In genomic region chr16:90077757-90078593, GRCh38 we compare ENCODE assay signal across 9 cellular contexts. TPM values are rescaled to one million over a fixed set of nuclear protein-coding genes. Genes with fewer than 3 reads are reported as not detected.
A peak's percentile ranks its signal among the peaks of the same experiment; 100 is the strongest.
DNase-seq lines count a peak whose midpoint lies in the region; ATAC-seq and TF ChIP-seq lines count a peak whose summit lies in the region.
"Had no signal": no experiment of that assay in that cellular context is flagged by ENCODE, and none has a peak within 500 bp of the region (broad histone marks: within the 10 kb centered on the region; RNA-seq: fewer than 3 reads in every experiment).

No MANE protein-coding gene starts in this region.

- CTCF ChIA-PET in activated CD8-positive, alpha-beta T cell treated with anti-CD3 and anti-CD28 coated beads, Interleukin-2, amount 10 ng/mL, durations not matched to agents 7 days and 5 days (lab: Charles Lee) = no interaction called here

- peak overlapping the region; percentile 62 for H3K27ac Mint-ChIP-seq in activated CD8-positive, alpha-beta T cell treated with anti-CD3 and anti-CD28 coated beads, Interleukin-2, amount 10 ng/mL, durations not matched to agents 7 days and 5 days
- peak overlapping the region; percentile 88 for H3K27ac Mint-ChIP-seq in osteocyte (ENCODE audit: unreplicated experiment)

- POLR2A ChIA-PET in activated CD8-positive, alpha-beta T cell treated with anti-CD3 and anti-CD28 coated beads, Interleukin-2, amount 10 ng/mL, durations not matched to agents 7 days and 5 days (lab: Charles Lee) = no interaction called here

- peak overlapping the region; percentile 75 for H3K4me3 Mint-ChIP-seq in activated CD8-positive, alpha-beta T cell treated with anti-CD3 and anti-CD28 coated beads, Interleukin-2, amount 10 ng/mL, durations not matched to agents 7 days and 5 days
- peak overlapping the region; percentile 77 for H3K4me3 Mint-ChIP-seq in osteocyte (ENCODE audit: unreplicated experiment)

- H3K36me3 Mint-ChIP-seq in activated CD8-positive, alpha-beta T cell treated with anti-CD3 and anti-CD28 coated beads, Interleukin-2, amount 10 ng/mL, durations not matched to agents 7 days and 5 days (ENCODE audit: low read depth) = no peaks in the 10 kb centered on the region
- no peaks in the 10 kb centered on the region for H3K36me3 Mint-ChIP-seq in osteocyte (ENCODE audit: unreplicated experiment)

- peak; percentile 29 for TF ChIP-seq CTCF in osteocyte (IDR thresholded peaks at IDR 0.05)

- DNase-seq in stimulated activated CD4-positive, alpha-beta T cell treated with anti-CD3 and anti-CD28 coated beads, Interleukin-12 subunit alpha, Interleukin-12 subunit beta, amount 100 ng/mL, for 24 hours (ENCODE audit: low read depth in 2 of 2) = peak; percentile 2 to 4
- no peak for DNase-seq in stimulated activated CD4-positive, alpha-beta T cell treated with anti-CD3 and anti-CD28 coated beads, Interleukin-2, amount 100 ng/mL, for 24 hours
- DNase-seq in NCI-H1694 (lab: John Stamatoyannopoulos, UW) (peak; percentile 29), germinal center (ENCODE audit: low spot score) (peak; percentile 43), osteocyte (ENCODE audit: extremely low spot score, unreplicated experiment) (peak; percentile 75), SIG-M5 treated with dmso at 0.1 percent for 504 hours (lab: John Stamatoyannopoulos, UW; ENCODE audit: unreplicated experiment) (no peak)
- peak; percentile 49 for DNase-seq in activated CD8-positive, alpha-beta T cell treated with anti-CD3 and anti-CD28 coated beads, Interleukin-2, amount 10 ng/mL, durations not matched to agents 7 days and 5 days

- peak; percentile 22 for ATAC-seq in HG02759 (IDR thresholded peaks at IDR 0.05; ENCODE audit: unreplicated experiment)
- ATAC-seq in activated CD8-positive, alpha-beta T cell treated with anti-CD3 and anti-CD28 coated beads, Interleukin-2, amount 10 ng/mL, durations not matched to agents 7 days and 5 days = peak; percentile 65

- peaks cover 26% of the 10 kb centered on the region for H3K4me1 Mint-ChIP-seq in activated CD8-positive, alpha-beta T cell treated with anti-CD3 and anti-CD28 coated beads, Interleukin-2, amount 10 ng/mL, durations not matched to agents 7 days and 5 days (ENCODE audit: low read depth)
- H3K4me1 Mint-ChIP-seq in osteocyte (ENCODE audit: unreplicated experiment) = peaks cover 20% of the 10 kb centered on the region

- peaks cover 30% of the 10 kb centered on the region for H3K27me3 Mint-ChIP-seq in activated CD8-positive, alpha-beta T cell treated with anti-CD3 and anti-CD28 coated beads, Interleukin-2, amount 10 ng/mL, durations not matched to agents 7 days and 5 days (ENCODE audit: low read depth)
- peaks cover 33% of the 10 kb centered on the region for H3K27me3 Mint-ChIP-seq in osteocyte (ENCODE audit: unreplicated experiment)

- no peaks in the 10 kb centered on the region for H3K9me3 Mint-ChIP-seq in activated CD8-positive, alpha-beta T cell treated with anti-CD3 and anti-CD28 coated beads, Interleukin-2, amount 10 ng/mL, durations not matched to agents 7 days and 5 days (ENCODE audit: insufficient read depth)
- H3K9me3 Mint-ChIP-seq in osteocyte (ENCODE audit: unreplicated experiment) = no peaks in the 10 kb centered on the region

RNA-seq across cellular contexts. Expression of gene PRDM7, which starts 0.8 kb away (rescaled TPM):
- not detected for total RNA-seq in activated CD8-positive, alpha-beta T cell treated with anti-CD3 and anti-CD28 coated beads, Interleukin-2, amount 10 ng/mL, durations not matched to agents 7 days and 5 days
- not detected in 2 replicates for total RNA-seq in osteocyte
- total RNA-seq: pulmonary artery endothelial cell had no signal

RNA-seq across cellular contexts. Expression of gene DBNDD1, which starts 58.7 kb away (rescaled TPM):
- under 1 TPM in 1 of 2 experiments, not detected in 1; 0.18 TPM for total RNA-seq in activated CD8-positive, alpha-beta T cell treated with anti-CD3 and anti-CD28 coated beads, Interleukin-2, amount 10 ng/mL, durations not matched to agents 7 days and 5 days
- 0.78 and 1.3 TPM in 2 replicates for total RNA-seq in osteocyte

Comparison
In these comparisons a context has a peak if more than half of its experiments do, and no peak if none do; other contexts are left out.
1. DNase-seq: peak in stimulated activated CD4-positive, alpha-beta T cell treated with anti-CD3 and anti-CD28 coated beads, Interleukin-12 subunit alpha, Interleukin-12 subunit beta, amount 100 ng/mL, for 24 hours (2 of 2), NCI-H1694 (single experiment), activated CD8-positive, alpha-beta T cell treated with anti-CD3 and anti-CD28 coated beads, Interleukin-2, amount 10 ng/mL, durations not matched to agents 7 days and 5 days (single experiment), germinal center (single experiment) and osteocyte (single experiment); none in stimulated activated CD4-positive, alpha-beta T cell treated with anti-CD3 and anti-CD28 coated beads, Interleukin-2, amount 100 ng/mL, for 24 hours (0 of 2) and SIG-M5 treated with dmso at 0.1 percent for 504 hours (single experiment).